ENCODE assay signal across 8 cellular contexts in genomic region chr1:151620286-151620685, GRCh38. TPM values are rescaled to one million over a fixed set of nuclear protein-coding genes. Genes with fewer than 3 reads are reported as not detected.
DNase-seq lines count a peak whose midpoint lies in the region; ATAC-seq and TF ChIP-seq lines count a peak whose summit lies in the region.
"Had no signal": no experiment of that assay in that cellular context is flagged by ENCODE, and none has a peak within 500 bp of the region (broad histone marks: within the 10 kb centered on the region; RNA-seq: fewer than 3 reads in every experiment).

No MANE protein-coding gene starts in this region.

- H3K4me1 ChIP-seq in MM.1S (ENCODE audit: low read length) = peaks cover 9% of the 10 kb centered on the region
- H3K4me1 ChIP-seq in body of pancreas = peaks cover 39% of the 10 kb centered on the region
- H3K4me1 ChIP-seq in right lobe of liver = peaks cover 0 to 29% (median 13%) of the 10 kb centered on the region in 4 donors
- H3K4me1 ChIP-seq in suprapubic skin = peaks cover 52% of the 10 kb centered on the region

- H3K27ac ChIP-seq in MM.1S (ENCODE audit: low read length) = no peak overlapping the region
- H3K27ac ChIP-seq in body of pancreas = peak overlapping the region in 2 of 4 donors; percentile 23 to 68
- H3K27ac ChIP-seq in right lobe of liver = peak overlapping the region in 2 of 3 donors; percentile 18 to 34
- peak overlapping the region; percentile 62 for H3K27ac ChIP-seq in suprapubic skin

- no peaks in the 10 kb centered on the region for H3K9me3 ChIP-seq in MM.1S (replicated peaks; ENCODE audit: insufficient read depth, low read length)
- H3K9me3 ChIP-seq in body of pancreas = no peaks in the 10 kb centered on the region
- H3K9me3 ChIP-seq in right lobe of liver = no peaks in the 10 kb centered on the region
- no peaks in the 10 kb centered on the region for H3K9me3 ChIP-seq in suprapubic skin

- H3K36me3 ChIP-seq in MM.1S (replicated peaks; ENCODE audit: insufficient read depth, low read length) = no peaks in the 10 kb centered on the region
- H3K36me3 ChIP-seq in body of pancreas (replicated peaks in 1 of 2; ENCODE audit: insufficient read depth in 1 of 2, low read depth in 2 of 2) = no peaks in the 10 kb centered on the region
- H3K36me3 ChIP-seq in right lobe of liver = no peaks in the 10 kb centered on the region
- H3K36me3 ChIP-seq in suprapubic skin = no peaks in the 10 kb centered on the region

- TF ChIP-seq EP300 in suprapubic skin (IDR thresholded peaks at IDR 0.05) = no peak

- 41 to 50% methylated on average over 2 of the region's 2 CpGs for WGBS in body of pancreas, 2 donors
- 20% methylated on average over 2 of the region's 2 CpGs for WGBS in right lobe of liver (ENCODE audit: insufficient coverage, low coverage, low lambda C conversion rate, missing lambda C conversion rate)
- WGBS in suprapubic skin = 54% methylated on average over 2 of the region's 2 CpGs

- peaks cover 14% of the 10 kb centered on the region for H3K79me2 ChIP-seq in MM.1S (ENCODE audit: low read length)

- no peak overlapping the region for H3K4me3 ChIP-seq in MM.1S (ENCODE audit: low read length)
- no peak overlapping the region for H3K4me3 ChIP-seq in body of pancreas
- no peak overlapping the region for H3K4me3 ChIP-seq in right lobe of liver
- H3K4me3 ChIP-seq in suprapubic skin = no peak overlapping the region

- no peaks in the 10 kb centered on the region for H3F3A ChIP-seq in MM.1S (ENCODE audit: insufficient read depth, low read length)

- no peak overlapping the region; the same call in 1 of the 2 replicates for H3K9ac ChIP-seq in MM.1S (ENCODE audit: low read length)

- no peak for TF ChIP-seq POLR2A in body of pancreas (IDR thresholded peaks at IDR 0.05)
- no peak for TF ChIP-seq POLR2A in right lobe of liver (IDR thresholded peaks at IDR 0.05)
- TF ChIP-seq POLR2A in suprapubic skin (IDR thresholded peaks at IDR 0.05) = no peak

- no peaks in the 10 kb centered on the region for H3K27me3 ChIP-seq in MM.1S (replicated peaks; ENCODE audit: insufficient read depth, low read length)
- H3K27me3 ChIP-seq in body of pancreas = no peaks in the 10 kb centered on the region
- no peaks in the 10 kb centered on the region for H3K27me3 ChIP-seq in right lobe of liver
- H3K27me3 ChIP-seq in suprapubic skin = no peaks in the 10 kb centered on the region

- intact Hi-C loops in body of pancreas (cut with DNase I) = no loop called here
- intact Hi-C loops in right lobe of liver (cut with DNase I) = no loop called here

- H3K9me2 ChIP-seq in MM.1S (replicated peaks; ENCODE audit: insufficient read depth, low read length) = no peaks in the 10 kb centered on the region

- peak overlapping the region; percentile 21; the same call in 1 of the 2 replicates for H3K4me2 ChIP-seq in MM.1S (ENCODE audit: low read depth, low read length)

- DNase-seq in MM.1S (peak; percentile 16), body of pancreas (peak in 1 of 4 donors; percentile 27), right lobe of liver (no peak), suprapubic skin (ENCODE audit: low spot score in 2 of 2) (no peak), DMS153 treated with DMSO at 0.1 percent for 48 hours (lab: John Stamatoyannopoulos, UW; ENCODE audit: unreplicated experiment) (no peak), NCI-H2227 treated with DMSO at 0.1 percent for 48 hours (lab: John Stamatoyannopoulos, UW) (no peak)
- no peak for DNase-seq in stimulated activated CD4-positive, alpha-beta T cell treated with anti-CD3 and anti-CD28 coated beads, Interleukin-2, amount 100 ng/mL, for 24 hours
- DNase-seq: activated gamma-delta T cell treated with Interleukin-2 at 50 U/mL for 16 hours had no signal

- no peaks in the 10 kb centered on the region for H4K20me1 ChIP-seq in MM.1S (ENCODE audit: insufficient read depth, low read length)

- peak; percentile 42 for ATAC-seq in body of pancreas
- ATAC-seq in right lobe of liver = peak; percentile 80 to 91 (median 87)

- H2AFZ ChIP-seq in MM.1S (ENCODE audit: low read length) = no peak overlapping the region

- TF ChIP-seq CTCF in MM.1S (IDR thresholded peaks at IDR 0.05; ENCODE audit: low read length) (no peak), body of pancreas (IDR thresholded peaks at IDR 0.05) (no peak), right lobe of liver (IDR thresholded peaks at IDR 0.05) (no peak), suprapubic skin (IDR thresholded peaks at IDR 0.05) (no peak)

RNA-seq across cellular contexts. Expression of gene SNX27, which starts 8.4 kb away (rescaled TPM):
- total RNA-seq in body of pancreas (10 to 100 TPM; 22.3 to 25.7 TPM), right lobe of liver (10 to 100 TPM; 14.9 to 21.4 (median 16.9) TPM), suprapubic skin (10 to 100 TPM; 19.8 to 45.4 (median 29.0) TPM)
